In the genomic region with DNA sequence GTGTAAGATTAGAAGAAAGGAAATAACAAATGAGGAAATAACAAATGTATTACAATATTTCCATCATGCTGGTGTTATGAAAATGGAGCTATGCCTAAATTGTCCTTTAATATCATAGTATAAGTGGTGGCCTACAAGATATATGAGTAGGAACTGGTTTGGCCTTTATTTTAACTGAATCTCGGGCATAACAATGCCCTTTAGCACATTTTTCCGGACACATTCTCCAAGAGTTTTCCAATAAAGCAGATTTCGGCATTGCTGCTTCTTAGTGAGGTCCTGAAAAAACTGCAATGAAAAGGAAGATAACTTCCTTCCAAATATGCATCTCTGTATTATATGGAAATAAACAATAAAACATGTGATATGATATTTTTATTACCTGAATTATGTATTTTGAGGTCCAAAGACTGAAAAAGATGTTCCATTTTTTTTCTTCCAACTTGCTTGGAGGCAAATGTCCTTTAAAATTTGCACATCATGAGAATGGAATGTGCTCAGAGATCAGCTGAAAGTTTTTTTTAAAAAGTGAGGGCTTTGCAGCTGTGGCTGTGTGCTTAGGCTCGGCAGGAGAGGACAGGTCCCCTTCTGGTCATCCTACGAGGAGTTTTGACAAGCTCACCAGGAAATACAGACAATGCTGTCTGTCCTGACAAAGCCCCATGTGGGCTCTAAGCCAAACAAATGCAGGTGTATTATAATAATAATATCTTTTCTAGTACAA, we compare ENCODE assay signal across 11 cellular contexts.
DNase-seq lines count a peak whose midpoint lies in the region; TF ChIP-seq lines count a peak whose summit lies in the region.
"Had no signal": no experiment of that assay in that cellular context is flagged by ENCODE, and none has a peak within 500 bp of the region (broad histone marks: within the 10 kb centered on the region; RNA-seq: fewer than 3 reads in every experiment).

No MANE protein-coding gene starts in this region.

- H3K4me3 ChIP-seq in transverse colon, result no peak overlapping the region

- peak overlapping the region; percentile 95 for H3K27ac Mint-ChIP-seq in chondrocyte (ENCODE audit: unreplicated experiment)
- H3K27ac Mint-ChIP-seq: IgD-negative memory B cell had no signal

- no peak overlapping the region for H3K4me3 Mint-ChIP-seq in chondrocyte (ENCODE audit: unreplicated experiment)
- H3K4me3 Mint-ChIP-seq: IgD-negative memory B cell had no signal

- peak overlapping the region; percentile 6 to 50 (median 35) for H3K27ac ChIP-seq in transverse colon

- 47 to 59% methylated on average over 5 of the region's 5 CpGs for WGBS in transverse colon (ENCODE audit: low coverage in 1 of 2), 2 donors

- no peaks in the 10 kb centered on the region for H3K36me3 Mint-ChIP-seq in chondrocyte (ENCODE audit: low read depth)
- H3K36me3 Mint-ChIP-seq: IgD-negative memory B cell had no signal

- H3K4me1 Mint-ChIP-seq in chondrocyte (ENCODE audit: low read depth), result peaks cover 58% of the 10 kb centered on the region
- H3K4me1 Mint-ChIP-seq: IgD-negative memory B cell had no signal

- H3K4me1 ChIP-seq in transverse colon, result peaks cover 0 to 10% (median 6%) of the 10 kb centered on the region in 4 donors

- TF ChIP-seq CTCF in chondrocyte (IDR thresholded peaks at IDR 0.05), result peak; percentile 43
- TF ChIP-seq CTCF in transverse colon (IDR thresholded peaks at IDR 0.05), result no peak

- no peaks in the 10 kb centered on the region for H3K27me3 Mint-ChIP-seq in chondrocyte (ENCODE audit: low read depth)
- H3K27me3 Mint-ChIP-seq: IgD-negative memory B cell had no signal

- no peaks in the 10 kb centered on the region for H3K36me3 ChIP-seq in transverse colon

- no peak for TF ChIP-seq POLR2A in transverse colon (IDR thresholded peaks at IDR 0.05)

- no peaks in the 10 kb centered on the region for H3K9me3 Mint-ChIP-seq in chondrocyte (ENCODE audit: low read depth)

- H3K9me3 ChIP-seq in transverse colon, result no peaks in the 10 kb centered on the region

- H3K27me3 ChIP-seq in transverse colon, result no peaks in the 10 kb centered on the region

- DNase-seq in HS-5 (ENCODE audit: low read depth) (peak; percentile 62), chondrocyte (ENCODE audit: low spot score) (no peak), islet precursor cell (peak; percentile 76), transverse colon (no peak), G401 (ENCODE audit: low spot score) (no peak), SIG-M5 (lab: John Stamatoyannopoulos, UW) (no peak), NCI-H345 (lab: John Stamatoyannopoulos, UW) (no peak)
- DNase-seq in activated CD4-positive, CD25-positive, alpha-beta regulatory T cell (lab: John Stamatoyannopoulos, UW), result no peak
- DNase-seq: activated CD8-positive, alpha-beta memory T cell treated with anti-CD3 and anti-CD28 coated beads for 24 hours; hippocampal formation had no signal

- in situ Hi-C loops in transverse colon (cut with MboI; ENCODE audit: low pct_ligation_motif_present in 1 of 4, low pct_unique_long_range_greater_than_20kb in 1 of 4, low sequenced_read_pairs in 3 of 4), result loop anchor here in 2 of 4 donors (10.0 to 25.0 kb wide), 4 partner anchors 107 to 1032 kb away; partner anchors contain the start of gene MMADHC (in 1 of the 2)
- in situ Hi-C loops in G401 (cut with HindIII; ENCODE audit: low sequenced_read_pairs), result no loop called here

- intact Hi-C loops in transverse colon (cut with DNase I; ENCODE audit: low total_unique reads), result no loop called here

- no peak for TF ChIP-seq EP300 in transverse colon (IDR thresholded peaks at IDR 0.05; ENCODE audit: low read depth)

Comparison
In these comparisons a context has a peak if more than half of its experiments do, and no peak if none do; other contexts are left out.
1. DNase-seq: peak in HS-5 (single experiment) and islet precursor cell (single experiment); none in chondrocyte (single experiment), transverse colon (single experiment), G401 (single experiment), activated CD4-positive, CD25-positive, alpha-beta regulatory T cell (0 of 4), SIG-M5 (single experiment) and NCI-H345 (single experiment).